Comparison of ENCODE assay signal across 8 cellular contexts in the genomic region with DNA sequence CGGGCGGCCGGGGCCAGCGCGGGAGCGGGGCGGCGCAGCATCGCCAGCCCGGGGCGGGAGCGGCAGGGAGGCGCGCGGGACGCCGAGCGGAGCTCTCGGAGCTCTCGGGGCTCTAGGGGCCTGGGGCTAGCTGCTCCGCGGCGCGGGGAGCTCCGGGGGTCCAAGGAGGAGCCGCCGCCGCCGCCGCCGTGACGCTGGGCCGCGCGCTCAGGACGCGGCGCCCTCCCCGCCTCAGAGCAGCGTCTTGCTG. TPM values are rescaled to one million over a fixed set of nuclear protein-coding genes. Genes with fewer than 3 reads are reported as not detected.
DNase-seq lines count a peak whose midpoint lies in the region; ATAC-seq, FAIRE-seq and TF ChIP-seq lines count a peak whose summit lies in the region.

No MANE protein-coding gene starts in this region.

- H3K4me3 ChIP-seq in GM12875 (ENCODE audit: low read depth, low read length) (peak overlapping the region; percentile 98), adrenal gland (peak overlapping the region; percentile 30 to 93 (median 62)), HepG2 (replicated peaks in 1 of 3; ENCODE audit: insufficient read depth in 1 of 3, low read depth in 2 of 3, low read length in 3 of 3) (peak overlapping the region; percentile 82 to 92 (median 88); a peak in 4 of 6 replicates), urinary bladder (ENCODE audit: low read depth, low read length) (peak overlapping the region; percentile 95)

- TF ChIP-seq EP300 in HepG2 (IDR thresholded peaks at IDR 0.05; ENCODE audit: low read depth in 2 of 2, low read length in 2 of 2), result no peak
- TF ChIP-seq EP300 in HepG2 (CRISPR knock-in tag; IDR thresholded peaks at IDR 0.05; ENCODE audit: borderline replicate concordance), result no peak

- DNase-seq in adrenal gland (no peak), HepG2 (ENCODE audit: low spot score) (no peak), OCI-M2 (lab: John Stamatoyannopoulos, UW; ENCODE audit: unreplicated experiment) (no peak), NCI-H526 treated with DMSO at 0.1 percent for 48 hours (lab: John Stamatoyannopoulos, UW) (no peak), CD1c-positive myeloid dendritic cell (ENCODE audit: extremely low spot score) (no peak)

- intact Hi-C loops in adrenal gland (cut with DNase I), result no loop called here
- intact Hi-C loops in HepG2 (cut with micrococcal nuclease; ENCODE audit: unreplicated experiment), result no loop called here

- in situ Hi-C loops in HepG2 (cut with HindIII; ENCODE audit: extremely low pct_ligation_motif_present, low pct_unique_long_range_greater_than_20kb), result no loop called here

- no peak for FAIRE-seq in HepG2 (lab: Jason Lieb, UNC)

- H3K36me3 ChIP-seq in adrenal gland (replicated peaks in 1 of 2), result no peaks in the 10 kb centered on the region
- H3K36me3 ChIP-seq in HepG2 (replicated peaks in 1 of 2; ENCODE audit: control insufficient read depth in 1 of 2, insufficient read depth in 2 of 2, low read length in 2 of 2), result no peaks in the 10 kb centered on the region
- no peaks in the 10 kb centered on the region for H3K36me3 ChIP-seq in urinary bladder (ENCODE audit: insufficient read depth)

- 0 to 2% (median 1%) methylated on average over 15 to 40 of the region's 40 CpGs; no CpG with 5 or more reads in 1 of the 4 donors for WGBS in adrenal gland, 4 donors
- 0% methylated on average over 6 of the region's 40 CpGs for WGBS in HepG2 (ENCODE audit: low lambda C conversion rate)
- under 1% methylated on average over 40 of the region's 40 CpGs for WGBS in urinary bladder

- TF ChIP-seq RAD21 in HepG2 (CRISPR knock-in tag; IDR thresholded peaks at IDR 0.05), result no peak; the same call in 1 of the 2 replicates

- peaks cover 11% of the 10 kb centered on the region; the same call in 1 of the 2 replicates for H4K20me1 ChIP-seq in HepG2 (ENCODE audit: insufficient read depth, low read length)

- H3K9me3 ChIP-seq in adrenal gland (replicated peaks in 1 of 3) (no peaks in the 10 kb centered on the region), HepG2 (ENCODE audit: low read length) (no peaks in the 10 kb centered on the region)

- POLR2A ChIA-PET in HepG2 (lab: Yijun Ruan, JAX), result no interaction called here

- H3K27ac ChIP-seq in adrenal gland (peak overlapping the region in 3 of 5 donors; percentile 76 to 91 (median 81)), HepG2 (ENCODE audit: extremely low read length, insufficient read depth, low read length) (no peak overlapping the region), urinary bladder (ENCODE audit: low read depth) (peak overlapping the region; percentile 99)

- peak; percentile 25 for ATAC-seq in HG02970 (IDR thresholded peaks at IDR 0.05; ENCODE audit: low FRiP score, unreplicated experiment)
- ATAC-seq in HepG2, result peak; percentile 10

- H3K79me2 ChIP-seq in HepG2 (ENCODE audit: insufficient read depth, low read length), result peaks cover 41% of the 10 kb centered on the region

- BruUV-seq in HepG2 (replicated peaks; lab: Mats Ljungman, UMichigan), result no TSS peak

- CTCF ChIA-PET in HepG2 (lab: Yijun Ruan, JAX; ENCODE audit: low intra/inter-chr PET ratio, low total read pairs), result no interaction called here

- H3K4me1 ChIP-seq in adrenal gland (replicated peaks in 1 of 2) (peaks cover 25 to 31% of the 10 kb centered on the region in 2 donors), HepG2 (ENCODE audit: insufficient read depth, low read length) (peaks cover 69% of the 10 kb centered on the region), urinary bladder (ENCODE audit: insufficient read depth) (no peaks in the 10 kb centered on the region)

- no peak overlapping the region for H2AFZ ChIP-seq in HepG2 (ENCODE audit: low read length)

- TF ChIP-seq POLR2A in adrenal gland (IDR thresholded peaks at IDR 0.05) (peak in 1 of 2 donors; percentile 34), HepG2 (IDR thresholded peaks at IDR 0.05; ENCODE audit: insufficient read depth in 1 of 2, low read depth in 2 of 2, low read length in 2 of 2) (peak in 1 of 2 experiments; percentile 74; a peak in 2 of 4 replicates)

- TF ChIP-seq CTCF in GM12875 (IDR thresholded peaks at IDR 0.05; ENCODE audit: borderline replicate concordance, insufficient read depth, low read depth, low read length) (no peak), adrenal gland (IDR thresholded peaks at IDR 0.05) (no peak), HepG2 (CRISPR knock-in tag; IDR thresholded peaks at IDR 0.05) (no peak)

- H3K27me3 ChIP-seq in adrenal gland, result no peaks in the 10 kb centered on the region
- H3K27me3 ChIP-seq in HepG2 (ENCODE audit: control insufficient read depth in 1 of 2, insufficient read depth in 2 of 2, low read length in 2 of 2), result peaks cover 0 to 4% of the 10 kb centered on the region in 2 experiments; a peak in 1 of 5 replicates

- H3K4me2 ChIP-seq in HepG2 (ENCODE audit: low read depth, low read length), result peak overlapping the region; percentile 85; the same call in 1 of the 2 replicates

- H3K9ac ChIP-seq in HepG2 (ENCODE audit: insufficient read depth, low read depth, low read length), result peak overlapping the region; percentile 75

TF ChIP-seq in HepG2, 621 proteins besides CTCF, POLR2A, EP300 and RAD21 (continues in another document):
- TF ChIP-seq, protein P1, sequence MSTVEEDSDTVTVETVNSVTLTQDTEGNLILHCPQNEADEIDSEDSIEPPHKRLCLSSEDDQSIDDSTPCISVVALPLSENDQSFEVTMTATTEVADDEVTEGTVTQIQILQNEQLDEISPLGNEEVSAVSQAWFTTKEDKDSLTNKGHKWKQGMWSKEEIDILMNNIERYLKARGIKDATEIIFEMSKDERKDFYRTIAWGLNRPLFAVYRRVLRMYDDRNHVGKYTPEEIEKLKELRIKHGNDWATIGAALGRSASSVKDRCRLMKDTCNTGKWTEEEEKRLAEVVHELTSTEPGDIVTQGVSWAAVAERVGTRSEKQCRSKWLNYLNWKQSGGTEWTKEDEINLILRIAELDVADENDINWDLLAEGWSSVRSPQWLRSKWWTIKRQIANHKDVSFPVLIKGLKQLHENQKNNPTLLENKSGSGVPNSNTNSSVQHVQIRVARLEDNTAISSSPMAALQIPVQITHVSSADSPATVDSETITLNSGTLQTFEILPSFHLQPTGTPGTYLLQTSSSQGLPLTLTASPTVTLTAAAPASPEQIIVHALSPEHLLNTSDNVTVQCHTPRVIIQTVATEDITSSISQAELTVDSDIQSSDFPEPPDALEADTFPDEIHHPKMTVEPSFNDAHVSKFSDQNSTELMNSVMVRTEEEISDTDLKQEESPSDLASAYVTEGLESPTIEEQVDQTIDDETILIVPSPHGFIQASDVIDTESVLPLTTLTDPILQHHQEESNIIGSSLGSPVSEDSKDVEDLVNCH (CRISPR knock-in tag; IDR thresholded peaks at IDR 0.05), result no peak
- no peak for TF ChIP-seq FOXJ3 (CRISPR knock-in tag; IDR thresholded peaks at IDR 0.05; ENCODE audit: borderline replicate concordance)
- 0 out of 2 replicates have a peak, but pooled peaks have one; percentile 28 for TF ChIP-seq ATF7-NPFF (CRISPR knock-in tag; IDR thresholded peaks at IDR 0.05; ENCODE audit: low read depth)
- TF ChIP-seq, protein P2, sequence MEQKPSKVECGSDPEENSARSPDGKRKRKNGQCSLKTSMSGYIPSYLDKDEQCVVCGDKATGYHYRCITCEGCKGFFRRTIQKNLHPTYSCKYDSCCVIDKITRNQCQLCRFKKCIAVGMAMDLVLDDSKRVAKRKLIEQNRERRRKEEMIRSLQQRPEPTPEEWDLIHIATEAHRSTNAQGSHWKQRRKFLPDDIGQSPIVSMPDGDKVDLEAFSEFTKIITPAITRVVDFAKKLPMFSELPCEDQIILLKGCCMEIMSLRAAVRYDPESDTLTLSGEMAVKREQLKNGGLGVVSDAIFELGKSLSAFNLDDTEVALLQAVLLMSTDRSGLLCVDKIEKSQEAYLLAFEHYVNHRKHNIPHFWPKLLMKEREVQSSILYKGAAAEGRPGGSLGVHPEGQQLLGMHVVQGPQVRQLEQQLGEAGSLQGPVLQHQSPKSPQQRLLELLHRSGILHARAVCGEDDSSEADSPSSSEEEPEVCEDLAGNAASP (CRISPR knock-in tag; IDR thresholded peaks at IDR 0.05; ENCODE audit: borderline replicate concordance), result no peak

RNA-seq across cellular contexts. Expression of a gene that starts 0.1 kb away (rescaled TPM):
- 100 to 1,000 TPM in 2 of 8 donors, 10 to 100 TPM in 6; 69.3 to 106 (median 87.6) TPM for total RNA-seq in adrenal gland
- polyA plus RNA-seq in adrenal gland, result 10 to 100 TPM; 48.8 to 74.3 (median 67.0) TPM
- 11.9 and 19.7 TPM in 2 replicates for total RNA-seq in HepG2 (2016; rRNA removed; fragmentation: Illumina TruSeq; extraction: Trizol)
- 2.9 and 4.1 TPM in 2 replicates for total RNA-seq in HepG2 (2016; cell fraction: cytosol; rRNA removed; fragmentation: Illumina TruSeq; extraction: Trizol; ENCODE audit: low read depth)
- total RNA-seq in HepG2 (2016; cell fraction: insoluble cytoplasmic fraction; rRNA removed; fragmentation: Illumina TruSeq; extraction: Trizol), result 9.1 and 22.6 TPM in 2 replicates
- total RNA-seq in HepG2 (2016; cell fraction: membrane; rRNA removed; fragmentation: Illumina TruSeq; extraction: Trizol), result 6.8 and 8.1 TPM in 2 replicates
- total RNA-seq in HepG2 (2016; cell fraction: nucleus; rRNA removed; fragmentation: Illumina TruSeq; extraction: Trizol), result 30.2 and 36.0 TPM in 2 replicates
- polyA plus RNA-seq in HepG2 (2011; rRNA removed), result 29.8 and 35.3 TPM in 2 replicates
- 32.1 and 32.2 TPM in 2 replicates for polyA plus RNA-seq in HepG2 (2011; cell fraction: cytosol; rRNA removed)
- polyA plus RNA-seq in HepG2 (2011; cell fraction: nucleus; rRNA removed), result 58.5 and 61.2 TPM in 2 replicates
- 58.8 and 80.4 TPM in 2 replicates for polyA plus RNA-seq in HepG2 (2012)
- 3.4 and 3.6 TPM in 2 replicates for polyA plus RNA-seq in HepG2 (2016; cell fraction: cytosol; fragmentation: Illumina TruSeq; extraction: Trizol; ENCODE audit: low read depth)
- polyA plus RNA-seq in HepG2 (2016; cell fraction: insoluble cytoplasmic fraction; fragmentation: Illumina TruSeq; extraction: Trizol; ENCODE audit: low read depth), result 15.5 and 22.9 TPM in 2 replicates
- polyA plus RNA-seq in HepG2 (2016; cell fraction: membrane; fragmentation: Illumina TruSeq; extraction: Trizol; ENCODE audit: low read depth), result 8.3 and 9.9 TPM in 2 replicates
- polyA plus RNA-seq in HepG2 (2016; cell fraction: nucleus; fragmentation: Illumina TruSeq; extraction: Trizol; ENCODE audit: insufficient read depth, low read depth), result 82.7 and 87.2 TPM in 2 replicates
- 22.8 and 40.9 TPM in 2 replicates for polyA minus RNA-seq in HepG2 (2011; rRNA and poly(A)+ RNA removed; ENCODE audit: low replicate concordance)
- polyA minus RNA-seq in HepG2 (2011; cell fraction: cytosol; rRNA and poly(A)+ RNA removed), result 40.7 and 51.6 TPM in 2 replicates
- 24.4 and 24.8 TPM in 2 replicates for polyA minus RNA-seq in HepG2 (2011; cell fraction: nucleus; rRNA and poly(A)+ RNA removed)
- 59.6 TPM for total RNA-seq in urinary bladder
- polyA plus RNA-seq in urinary bladder, result 90.6 TPM
